ENCODE assay signal across 17 cellular contexts in the genomic region with DNA sequence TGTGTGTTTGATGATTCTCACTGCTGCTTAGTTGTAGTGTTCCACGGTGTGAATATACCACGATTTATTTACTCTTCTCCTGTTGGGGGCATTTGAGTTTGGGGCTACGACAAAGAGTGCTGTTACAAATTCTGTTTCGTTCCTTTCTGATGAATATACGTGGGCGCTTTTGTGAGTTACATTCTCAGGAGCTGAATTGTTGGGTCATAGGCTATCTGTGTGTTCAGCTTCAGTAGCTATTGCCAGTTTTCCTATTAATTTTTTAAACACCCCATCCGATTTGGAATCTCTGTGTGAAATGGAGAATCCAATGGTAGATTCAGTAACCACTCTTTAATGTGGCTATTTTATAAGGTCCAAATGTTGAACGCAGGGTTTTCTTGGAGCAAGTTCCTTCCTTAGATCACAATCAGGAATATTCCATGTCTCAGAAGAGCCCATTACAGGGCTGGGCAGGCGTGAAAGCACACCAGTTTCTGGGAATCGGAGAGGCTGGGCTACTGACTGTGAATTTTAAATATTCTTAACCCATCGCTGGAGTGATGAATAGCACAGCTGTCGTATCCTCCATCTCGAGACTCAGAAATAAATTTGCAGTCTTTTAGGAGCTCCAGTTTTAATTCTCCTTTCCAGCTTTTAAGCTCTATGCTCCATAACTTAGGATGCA.
DNase-seq lines count a peak whose midpoint lies in the region; ATAC-seq and TF ChIP-seq lines count a peak whose summit lies in the region.
"Had no signal": no experiment of that assay in that cellular context is flagged by ENCODE, and none has a peak within 500 bp of the region (broad histone marks: within the 10 kb centered on the region; RNA-seq: fewer than 3 reads in every experiment).

No MANE protein-coding gene starts in this region.

- H2BK15ac ChIP-seq in H9 (ENCODE audit: low read depth, low read length), result no peak overlapping the region

- H3K14ac ChIP-seq in H9 (ENCODE audit: insufficient read depth, low read length), result no peak overlapping the region

- H3K27ac Mint-ChIP-seq in H9, result peak overlapping the region in 1 of 3 experiments; percentile 56; a peak in 2 of 7 replicates
- H3K27ac Mint-ChIP-seq in activated naive CD8-positive, alpha-beta T cell treated with anti-CD3 and anti-CD28 coated beads for 36 hours, result peak overlapping the region; percentile 52
- H3K27ac Mint-ChIP-seq in glutamatergic neuron (ENCODE audit: unreplicated experiment), result peak overlapping the region; percentile 49

- peaks cover 24% of the 10 kb centered on the region for H3F3A ChIP-seq in smooth muscle cell (ENCODE audit: low read depth)

- H2BK20ac ChIP-seq in H9 (ENCODE audit: low read depth, low read length, poor library complexity, severe bottlenecking), result no peak overlapping the region

- no peak overlapping the region for H2BK12ac ChIP-seq in H9 (ENCODE audit: insufficient read length, low read depth, low read length)

- H3K27me3 ChIP-seq in H9 (ENCODE audit: insufficient read depth, low read length) (no peaks in the 10 kb centered on the region), smooth muscle cell (ENCODE audit: low read depth) (no peaks in the 10 kb centered on the region)
- H3K27me3 ChIP-seq: esophagus squamous epithelium had no signal

- no peaks in the 10 kb centered on the region for H3K23me2 ChIP-seq in H9 (ENCODE audit: insufficient read length, low read depth, low read length, poor library complexity, severe bottlenecking)

- no peak overlapping the region for H4K5ac ChIP-seq in H9 (ENCODE audit: insufficient read length, low read depth, low read length)

- H2AK5ac ChIP-seq in H9 (ENCODE audit: insufficient read length, low read length), result no peak overlapping the region

- WGBS in H9 (ENCODE audit: extremely low coverage, insufficient read length, low lambda C conversion rate), result no CpG with 5 or more reads among the region's 13 CpGs
- whole genome bisulfite sequencing in smooth muscle cell (ENCODE audit: low lambda C conversion rate), result 76% methylated on average over 13 of the region's 13 CpGs

- H3K36me3 ChIP-seq in smooth muscle cell (ENCODE audit: low read depth), result no peaks in the 10 kb centered on the region
- H3K36me3 ChIP-seq: esophagus squamous epithelium had no signal

- H3K4me1 ChIP-seq in H9 (ENCODE audit: insufficient read depth, low read length) (peaks cover 8% of the 10 kb centered on the region; the same call in 1 of the 2 replicates), smooth muscle cell (ENCODE audit: low read depth) (peaks cover 26% of the 10 kb centered on the region)

- no peak overlapping the region for H3K18ac ChIP-seq in H9 (ENCODE audit: insufficient read length, low read depth, low read length)

- H3K4me2 ChIP-seq in H9 (ENCODE audit: insufficient read depth, insufficient read length, low read length) (no peak overlapping the region), smooth muscle cell (peak overlapping the region; percentile 27)

- H3K9me3 Mint-ChIP-seq in H9, result peaks cover 3 to 4% of the 10 kb centered on the region in 2 experiments; a peak in 2 of 5 replicates
- H3K9me3 Mint-ChIP-seq in activated naive CD8-positive, alpha-beta T cell treated with anti-CD3 and anti-CD28 coated beads for 36 hours, result peaks cover 4% of the 10 kb centered on the region
- H3K9me3 Mint-ChIP-seq in glutamatergic neuron (ENCODE audit: unreplicated experiment), result peaks cover 5% of the 10 kb centered on the region

- H3K9me3 ChIP-seq in H9 (ENCODE audit: control insufficient read depth, low read depth, low read length) (no peaks in the 10 kb centered on the region), smooth muscle cell (replicated peaks; ENCODE audit: low read depth) (no peaks in the 10 kb centered on the region)
- H3K9me3 ChIP-seq: esophagus squamous epithelium had no signal

- H3K9ac ChIP-seq in H9 (ENCODE audit: extremely low read depth, insufficient read length, low read length), result no peak overlapping the region
- no peak overlapping the region for H3K9ac ChIP-seq in smooth muscle cell (ENCODE audit: low read depth)

- no peak overlapping the region for H3T11ph ChIP-seq in H9 (ENCODE audit: low read length)

- H2AFZ ChIP-seq in H9 (ENCODE audit: low read length) (no peak overlapping the region), smooth muscle cell (ENCODE audit: low read depth) (no peak overlapping the region)

- H4K8ac ChIP-seq in H9 (replicated peaks; ENCODE audit: insufficient read length, low read depth, low read length), result no peak overlapping the region

- no peak overlapping the region for H4K91ac ChIP-seq in H9 (ENCODE audit: insufficient read length, low read depth, low read length)

- H3K4me3 ChIP-seq in smooth muscle cell, result no peak overlapping the region
- H3K4me3 ChIP-seq: esophagus squamous epithelium had no signal

- no peak overlapping the region for H2BK5ac ChIP-seq in H9 (ENCODE audit: insufficient read length, low read length)

- H2BK120ac ChIP-seq in H9 (ENCODE audit: low read depth, low read length, poor library complexity, severe bottlenecking), result no peak overlapping the region

- no peaks in the 10 kb centered on the region for H3K27me3 Mint-ChIP-seq in H9 (ENCODE audit: low read depth)
- H3K27me3 Mint-ChIP-seq in activated naive CD8-positive, alpha-beta T cell treated with anti-CD3 and anti-CD28 coated beads for 36 hours, result no peaks in the 10 kb centered on the region
- peaks cover 2% of the 10 kb centered on the region for H3K27me3 Mint-ChIP-seq in glutamatergic neuron (ENCODE audit: unreplicated experiment)

- no peak for TF ChIP-seq CTCF in H9 (conservative IDR thresholded peaks at IDR 0.05)
- TF ChIP-seq CTCF in glutamatergic neuron (IDR thresholded peaks at IDR 0.05; ENCODE audit: partially characterized antibody, unreplicated experiment), result no peak
- no peak for TF ChIP-seq CTCF in smooth muscle cell (IDR thresholded peaks at IDR 0.05; ENCODE audit: borderline replicate concordance, insufficient read depth, poor library complexity, severe bottlenecking)

- peaks cover 4 to 11% (median 8%) of the 10 kb centered on the region in 3 experiments for H3K36me3 Mint-ChIP-seq in H9 (ENCODE audit: insufficient read depth in 1 of 3, low read depth in 3 of 3)
- H3K36me3 Mint-ChIP-seq in activated naive CD8-positive, alpha-beta T cell treated with anti-CD3 and anti-CD28 coated beads for 36 hours, result peaks cover 13% of the 10 kb centered on the region
- peaks cover 4% of the 10 kb centered on the region for H3K36me3 Mint-ChIP-seq in glutamatergic neuron (ENCODE audit: unreplicated experiment)

- no peaks in the 10 kb centered on the region for H3K79me1 ChIP-seq in H9 (ENCODE audit: insufficient read depth, low read depth, low read length, poor library complexity, severe bottlenecking)

- H3K4ac ChIP-seq in H9 (ENCODE audit: low read depth, low read length), result no peak overlapping the region

- no peak overlapping the region for H3K4me3 Mint-ChIP-seq in H9
- no peak overlapping the region for H3K4me3 Mint-ChIP-seq in activated naive CD8-positive, alpha-beta T cell treated with anti-CD3 and anti-CD28 coated beads for 36 hours
- no peak overlapping the region for H3K4me3 Mint-ChIP-seq in glutamatergic neuron (ENCODE audit: unreplicated experiment)

- DNase-seq in H9 (peak; percentile 17), glutamatergic neuron (no peak), smooth muscle cell (lab: John Stamatoyannopoulos, UW; ENCODE audit: unreplicated experiment) (no peak), NCI-H2029 (lab: John Stamatoyannopoulos, UW) (no peak), GM19240 (ENCODE audit: insufficient read length, low spot score) (no peak)
- no peak for DNase-seq in activated naive CD8-positive, alpha-beta T cell treated with anti-CD3 and anti-CD28 coated beads for 36 hours
- DNase-seq: activated CD4-positive, alpha-beta T cell treated with anti-CD3 and anti-CD28 coated beads, Interleukin-2, amount 50 U/mL, for 4 hours; activated effector memory CD4-positive, alpha-beta T cell treated with anti-CD3 and anti-CD28 coated beads, Interleukin-2, amount 50 U/mL, for 16 hours; central memory CD4-positive, alpha-beta T cell; esophagus squamous epithelium; GF-D8; Karpas-422; NCI-H1930; stimulated activated CD4-positive, alpha-beta T cell treated with anti-CD3 and anti-CD28 coated beads, Interleukin-2, amount 100 ng/mL, for 48 hours; T1000 had no signal

- no peak overlapping the region for H3K56ac ChIP-seq in H9 (ENCODE audit: insufficient read length, low read depth, low read length)

- ATAC-seq in HG03196 (IDR thresholded peaks at IDR 0.05; ENCODE audit: unreplicated experiment), result no peak

- H3K4me1 Mint-ChIP-seq in H9 (peaks cover 34 to 47% of the 10 kb centered on the region in 2 experiments), glutamatergic neuron (ENCODE audit: low read depth, unreplicated experiment) (peaks cover 38% of the 10 kb centered on the region)
- H3K4me1 Mint-ChIP-seq in activated naive CD8-positive, alpha-beta T cell treated with anti-CD3 and anti-CD28 coated beads for 36 hours, result peaks cover 60% of the 10 kb centered on the region

- H3K23ac ChIP-seq in H9 (ENCODE audit: insufficient read length, low read depth, low read length), result no peak overlapping the region

- peaks cover 10% of the 10 kb centered on the region; the same call in 1 of the 2 replicates for H3K79me2 ChIP-seq in H9 (ENCODE audit: insufficient read depth, low read length)
- peaks cover 14% of the 10 kb centered on the region for H3K79me2 ChIP-seq in smooth muscle cell (ENCODE audit: low read depth)

- H4K20me1 ChIP-seq in H9 (ENCODE audit: control insufficient read depth, insufficient read depth, insufficient read length) (no peaks in the 10 kb centered on the region), smooth muscle cell (ENCODE audit: low read depth) (peaks cover 24% of the 10 kb centered on the region)

- H3K27ac ChIP-seq in H9 (ENCODE audit: insufficient read length, low read depth, low read length) (no peak overlapping the region), smooth muscle cell (ENCODE audit: low read depth) (no peak overlapping the region)
- H3K27ac ChIP-seq: C4-2B had no signal
